19 cellular contexts compared by ENCODE assay signal in the genomic region with DNA sequence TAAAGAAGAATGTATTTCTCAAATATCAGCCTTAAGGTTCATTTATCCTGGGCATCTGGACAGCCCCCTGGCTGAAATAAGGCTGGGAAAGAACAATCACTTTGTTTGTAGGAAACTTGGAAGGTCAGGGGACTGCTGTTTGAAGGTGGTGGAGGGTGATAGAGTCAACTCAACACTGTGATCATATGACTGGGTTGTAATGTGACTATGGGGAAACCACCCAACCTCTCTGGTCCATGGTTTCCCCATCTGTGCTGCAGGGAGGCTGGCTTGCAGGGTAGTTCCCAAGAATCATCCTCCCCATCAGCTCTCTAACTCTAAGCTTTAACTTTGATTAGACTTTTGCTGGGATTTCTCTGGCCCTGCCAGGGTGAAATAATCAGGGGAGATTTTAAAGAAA. TPM values are rescaled to one million over a fixed set of nuclear protein-coding genes. Genes with fewer than 3 reads are reported as not detected.
A peak's percentile ranks its signal among the peaks of the same experiment; 100 is the strongest.
DNase-seq lines count a peak whose midpoint lies in the region; ATAC-seq and TF ChIP-seq lines count a peak whose summit lies in the region.
"Had no signal": no experiment of that assay in that cellular context is flagged by ENCODE, and none has a peak within 500 bp of the region (broad histone marks: within the 10 kb centered on the region; RNA-seq: fewer than 3 reads in every experiment).

No MANE protein-coding gene starts in this region.

- H3K9ac ChIP-seq in fibroblast of lung (ENCODE audit: insufficient read depth, low read length) = no peak overlapping the region

- H3K36me3 ChIP-seq in fibroblast of lung (ENCODE audit: control insufficient read depth, insufficient read depth, low read length) = no peaks in the 10 kb centered on the region
- H3K36me3 ChIP-seq: cardiac muscle cell, heart right ventricle, right atrium auricular region, vagina had no signal

- H3K9me3 ChIP-seq in fibroblast of lung (ENCODE audit: control insufficient read depth, insufficient read depth, low read depth, low read length) = no peaks in the 10 kb centered on the region
- H3K9me3 ChIP-seq: heart right ventricle, right atrium auricular region, vagina had no signal

- H3K27ac ChIP-seq in fibroblast of lung (ENCODE audit: insufficient read depth, low read length) = peak overlapping the region; percentile 87
- H3K27ac ChIP-seq: cardiac muscle cell, heart right ventricle, right atrium auricular region, vagina had no signal

- no peak overlapping the region for H3K4me2 ChIP-seq in fibroblast of lung (ENCODE audit: extremely low read depth, insufficient read depth, low read length)

- no peak overlapping the region for H2AFZ ChIP-seq in fibroblast of lung (ENCODE audit: low read length)

- ATAC-seq in GM18508 (IDR thresholded peaks at IDR 0.05; ENCODE audit: insufficient read depth, unreplicated experiment) (peak; percentile 56), GM21423 (IDR thresholded peaks at IDR 0.05; ENCODE audit: unreplicated experiment) (peak; percentile 70), HG03159 (IDR thresholded peaks at IDR 0.05; ENCODE audit: unreplicated experiment) (peak; percentile 59), GM19397 (IDR thresholded peaks at IDR 0.05; ENCODE audit: unreplicated experiment) (no peak)

- TF ChIP-seq CTCF in fibroblast of lung (conservative IDR thresholded peaks at IDR 0.05 in 1 of 2, IDR thresholded peaks at IDR 0.05 in 1 of 2; ENCODE audit: low read depth in 1 of 2, low read length in 2 of 2) = no peak

- no peaks in the 10 kb centered on the region for H3K27me3 ChIP-seq in fibroblast of lung (ENCODE audit: control insufficient read depth, insufficient read depth, low read length)
- H3K27me3 ChIP-seq: cardiac muscle cell, right atrium auricular region, vagina had no signal

- H3K79me2 ChIP-seq in fibroblast of lung (ENCODE audit: control insufficient read depth, insufficient read depth, low read length) = peaks cover 40% of the 10 kb centered on the region

- H3K4me1 ChIP-seq in fibroblast of lung (ENCODE audit: control insufficient read depth, extremely low read depth, insufficient read depth, low read length) = peaks cover 14% of the 10 kb centered on the region
- H3K4me1 ChIP-seq: right atrium auricular region had no signal

- no peak for DNase-seq in fibroblast of lung (ENCODE audit: low read depth in 2 of 2)
- no peak for DNase-seq in stimulated activated naive CD4-positive, alpha-beta T cell (lab: John Stamatoyannopoulos, UW)
- no peak for DNase-seq in pons (ENCODE audit: low spot score)
- no peak for DNase-seq in HuH-7.5 (ENCODE audit: low spot score)
- DNase-seq: activated naive CD4-positive, alpha-beta T cell; DND-41; heart right ventricle; MM.1S; NCI-H2081 treated with DMSO at 0.1 percent for 48 hours; SHP77; stimulated activated CD4-positive, alpha-beta T cell treated with anti-CD3 and anti-CD28 coated beads, Interleukin-2, amount 100 ng/mL, for 48 hours had no signal

- no peaks in the 10 kb centered on the region for H4K20me1 ChIP-seq in fibroblast of lung (ENCODE audit: control insufficient read depth, extremely low read depth, insufficient read depth, low read length)

- no peak overlapping the region for H3K4me3 ChIP-seq in fibroblast of lung (replicated peaks in 1 of 4; ENCODE audit: control extremely low read depth in 1 of 4, insufficient read depth in 1 of 4, low read depth in 3 of 4, low read length in 4 of 4)
- H3K4me3 ChIP-seq: cardiac muscle cell, heart right ventricle, right atrium auricular region, vagina had no signal

RNA-seq across cellular contexts. Expression of gene INSYN2B, which starts 10.0 kb away (rescaled TPM):
- 2.8 and 3.6 TPM in 2 replicates for total RNA-seq in fibroblast of lung
- polyA plus RNA-seq in fibroblast of lung = 6.3 and 18.0 TPM in 2 replicates
- polyA plus RNA-seq in fibroblast of lung (2012) = 2.9 and 4.2 TPM in 2 replicates
- polyA minus RNA-seq in fibroblast of lung (ENCODE audit: low replicate concordance) = 1.8 and 9.7 TPM in 2 replicates
- total RNA-seq: activated CD8-positive, alpha-beta memory T cell treated with anti-CD3 and anti-CD28 coated beads for 36 hours had no signal
